Comparison of ENCODE assay signal across 8 cellular contexts in the genomic region with DNA sequence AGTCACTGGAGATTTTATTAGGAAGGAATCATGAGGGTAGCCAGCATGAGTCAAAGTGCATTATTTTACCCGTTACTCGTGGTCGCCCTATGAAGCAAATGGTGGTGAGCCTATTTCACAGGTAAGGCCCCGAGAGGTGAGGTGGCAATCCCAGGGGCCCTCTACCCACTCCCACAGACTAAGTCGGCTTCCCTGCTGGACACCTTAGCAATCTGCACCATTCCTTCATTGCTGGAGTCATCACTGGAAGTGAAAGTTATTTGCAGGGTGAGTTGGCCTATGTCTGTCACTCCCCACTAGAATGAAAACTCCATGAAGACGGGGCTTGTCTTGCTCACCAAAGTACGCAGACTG. TPM values are rescaled to one million over a fixed set of nuclear protein-coding genes. Genes with fewer than 3 reads are reported as not detected.
A peak's percentile ranks its signal among the peaks of the same experiment; 100 is the strongest.
DNase-seq lines count a peak whose midpoint lies in the region; ATAC-seq and TF ChIP-seq lines count a peak whose summit lies in the region.

No MANE protein-coding gene starts in this region.

- no peaks in the 10 kb centered on the region for H3K36me3 ChIP-seq in tibial artery

- no peak overlapping the region for H3K4me3 ChIP-seq in tibial artery

- H3K27ac ChIP-seq in adipose tissue (ENCODE audit: low read depth, low read length) (peak overlapping the region; percentile 85), tibial artery (peak overlapping the region; percentile 72 to 75)

- intact Hi-C loops in tibial artery (cut with DNase I; ENCODE audit: low total_unique reads), result no loop called here

- ATAC-seq in GM19324 (IDR thresholded peaks at IDR 0.05; ENCODE audit: low FRiP score, unreplicated experiment), result no peak

- WGBS in adipose tissue, 3 donors, result 49 to 75% (median 63%) methylated on average over 7 of the region's 7 CpGs

- peaks cover 35% of the 10 kb centered on the region for H3K4me1 Mint-ChIP-seq in activated T-cell treated with anti-CD3 and anti-CD28 coated beads, Interleukin-2, amount 50 U/mL, for 24 hours (ENCODE audit: low read depth)
- H3K4me1 Mint-ChIP-seq in mesothelial cell of epicardium, result peaks cover 21% of the 10 kb centered on the region

- no peaks in the 10 kb centered on the region for H3K36me3 Mint-ChIP-seq in activated T-cell treated with anti-CD3 and anti-CD28 coated beads, Interleukin-2, amount 50 U/mL, for 24 hours (ENCODE audit: low read depth)
- no peaks in the 10 kb centered on the region for H3K36me3 Mint-ChIP-seq in mesothelial cell of epicardium

- no peaks in the 10 kb centered on the region for H3K27me3 Mint-ChIP-seq in activated T-cell treated with anti-CD3 and anti-CD28 coated beads, Interleukin-2, amount 50 U/mL, for 24 hours
- no peaks in the 10 kb centered on the region for H3K27me3 Mint-ChIP-seq in mesothelial cell of epicardium (ENCODE audit: low read depth)

- no peaks in the 10 kb centered on the region for H3K9me3 Mint-ChIP-seq in activated T-cell treated with anti-CD3 and anti-CD28 coated beads, Interleukin-2, amount 50 U/mL, for 24 hours
- H3K9me3 Mint-ChIP-seq in mesothelial cell of epicardium, result no peaks in the 10 kb centered on the region

- DNase-seq in activated T-cell treated with anti-CD3 and anti-CD28 coated beads, Interleukin-2, amount 50 U/mL, for 24 hours, result peak; percentile 46
- DNase-seq in activated T-cell treated with anti-CD3 and anti-CD28 coated beads for 4 hours, result no peak
- DNase-seq in mesothelial cell of epicardium (ENCODE audit: low spot score in 2 of 2, unreplicated experiment in 2 of 2), result no peak
- no peak for DNase-seq in tibial artery
- no peak for DNase-seq in NCI-H510A (lab: John Stamatoyannopoulos, UW)
- DNase-seq in NCI-H187 treated with DMSO at 0.1 percent for 48 hours (lab: John Stamatoyannopoulos, UW), result no peak

- H3K4me3 Mint-ChIP-seq in activated T-cell treated with anti-CD3 and anti-CD28 coated beads, Interleukin-2, amount 50 U/mL, for 24 hours, result peak overlapping the region; percentile 62
- no peak overlapping the region for H3K4me3 Mint-ChIP-seq in mesothelial cell of epicardium

- no peak for TF ChIP-seq CTCF in mesothelial cell of epicardium (IDR thresholded peaks at IDR 0.05; ENCODE audit: unreplicated experiment)
- TF ChIP-seq CTCF in tibial artery (IDR thresholded peaks at IDR 0.05), result no peak

- no peaks in the 10 kb centered on the region for H3K27me3 ChIP-seq in tibial artery

- H3K9me3 ChIP-seq in tibial artery, result no peaks in the 10 kb centered on the region

- H3K27ac Mint-ChIP-seq in activated T-cell treated with anti-CD3 and anti-CD28 coated beads, Interleukin-2, amount 50 U/mL, for 24 hours, result peak overlapping the region; percentile 98
- H3K27ac Mint-ChIP-seq in mesothelial cell of epicardium, result peak overlapping the region; percentile 69

- H3K4me1 ChIP-seq in tibial artery, result peaks cover 0 to 61% (median 45%) of the 10 kb centered on the region in 4 donors

RNA-seq across cellular contexts. Expression of a gene that starts 52.7 kb away (rescaled TPM):
- polyA plus RNA-seq in adipose tissue, result 10 to 100 TPM; 59.3 to 82.1 (median 59.6) TPM
- total RNA-seq in mesothelial cell of epicardium, result 166 to 178 TPM (median 171 TPM) in 3 replicates
